In the genomic region with DNA sequence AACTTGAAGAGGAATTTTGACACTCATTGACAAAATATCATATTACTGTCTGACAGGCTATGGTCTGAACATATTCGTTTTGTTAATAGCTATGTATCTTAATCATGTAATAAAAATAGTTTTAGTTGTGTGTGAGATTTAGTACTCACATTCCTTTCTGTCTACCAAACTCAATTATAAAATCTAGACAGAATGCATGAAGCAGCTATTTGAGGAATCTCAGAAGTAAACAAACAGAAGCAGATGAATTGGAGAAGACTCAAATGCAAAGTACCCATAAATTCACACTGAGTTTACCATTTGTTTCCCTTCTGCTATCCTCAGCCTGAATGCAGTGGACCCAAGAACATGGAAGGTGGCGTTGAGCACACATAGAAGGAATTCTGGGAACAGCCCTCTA, we compare ENCODE assay signal across 21 cellular contexts.
"Had no signal": no experiment of that assay in that cellular context is flagged by ENCODE, and none has a peak within 500 bp of the region (broad histone marks: within the 10 kb centered on the region; RNA-seq: fewer than 3 reads in every experiment).

No MANE protein-coding gene starts in this region.

- H3K9me3 Mint-ChIP-seq: nephron progenitor cell; stimulated activated naive B cell treated with anti-CD40 and anti-IgM and Interleukin-4, amounts not matched to agents 10 μg/mL and 1 μg/mL and 100 μg/mL, for 72 hours; stimulated activated naive CD8-positive, alpha-beta T cell treated with anti-CD3 and anti-CD28 coated beads, Interleukin-15, amount 100 ng/mL, for 72 hours had no signal

- H3K4me1 ChIP-seq: gastroesophageal sphincter, parathyroid adenoma, prostate gland, right lobe of liver, transverse colon had no signal

- H2AFZ ChIP-seq: parathyroid adenoma had no signal

- H3K4me3 ChIP-seq: gastroesophageal sphincter, lung, prostate gland, right lobe of liver, thoracic aorta, transverse colon had no signal

- H3K9ac ChIP-seq: parathyroid adenoma had no signal

- H3K36me3 Mint-ChIP-seq: immature natural killer cell; naive thymus-derived CD4-positive, alpha-beta T cell; stimulated activated naive B cell treated with anti-CD40 and anti-IgM and Interleukin-4, amounts not matched to agents 10 μg/mL and 1 μg/mL and 100 μg/mL, for 72 hours had no signal

- H3K9me3 ChIP-seq: gastroesophageal sphincter, prostate gland, right lobe of liver, thoracic aorta, transverse colon had no signal

- H3K36me3 ChIP-seq: gastroesophageal sphincter, prostate gland, right lobe of liver, thoracic aorta, transverse colon had no signal

- H3K4me1 Mint-ChIP-seq: immature natural killer cell; naive thymus-derived CD4-positive, alpha-beta T cell; nephron progenitor cell; stimulated activated naive B cell treated with anti-CD40 and anti-IgM and Interleukin-4, amounts not matched to agents 10 μg/mL and 1 μg/mL and 100 μg/mL, for 72 hours; stimulated activated naive CD8-positive, alpha-beta T cell treated with anti-CD3 and anti-CD28 coated beads, Interleukin-15, amount 100 ng/mL, for 72 hours had no signal

- H3K27me3 Mint-ChIP-seq: naive thymus-derived CD4-positive, alpha-beta T cell; stimulated activated naive B cell treated with anti-CD40 and anti-IgM and Interleukin-4, amounts not matched to agents 10 μg/mL and 1 μg/mL and 100 μg/mL, for 72 hours; stimulated activated naive CD8-positive, alpha-beta T cell treated with anti-CD3 and anti-CD28 coated beads, Interleukin-15, amount 100 ng/mL, for 72 hours had no signal

- H3K4me3 Mint-ChIP-seq: immature natural killer cell; naive thymus-derived CD4-positive, alpha-beta T cell; nephron progenitor cell; stimulated activated naive B cell treated with anti-CD40 and anti-IgM and Interleukin-4, amounts not matched to agents 10 μg/mL and 1 μg/mL and 100 μg/mL, for 72 hours; stimulated activated naive CD8-positive, alpha-beta T cell treated with anti-CD3 and anti-CD28 coated beads, Interleukin-15, amount 100 ng/mL, for 72 hours had no signal

- H3K27ac Mint-ChIP-seq: immature natural killer cell; naive thymus-derived CD4-positive, alpha-beta T cell; nephron progenitor cell; stimulated activated naive B cell treated with anti-CD40 and anti-IgM and Interleukin-4, amounts not matched to agents 10 μg/mL and 1 μg/mL and 100 μg/mL, for 72 hours; stimulated activated naive CD8-positive, alpha-beta T cell treated with anti-CD3 and anti-CD28 coated beads, Interleukin-15, amount 100 ng/mL, for 72 hours had no signal

- H3K27me3 ChIP-seq: gastroesophageal sphincter, right lobe of liver, transverse colon had no signal

- DNase-seq: cortex of kidney; effector memory CD4-positive, alpha-beta T cell; foreskin fibroblast; glutamatergic neuron; immature natural killer cell; left ventricle myocardium superior; mesendoderm; naive thymus-derived CD4-positive, alpha-beta T cell; nephron progenitor cell; retina; right lobe of liver; stimulated activated CD4-positive, alpha-beta T cell treated with anti-CD3 and anti-CD28 coated beads, Interleukin-2, amount 100 ng/mL, for 24 hours; stimulated activated CD4-positive, alpha-beta T cell treated with anti-CD3 and anti-CD28 coated beads, Interleukin-4, amount 100 ng/mL, for 4 hours; stimulated activated naive B cell treated with anti-CD40 and anti-IgM and Interleukin-4, amounts not matched to agents 10 μg/mL and 1 μg/mL and 100 μg/mL, for 72 hours; stimulated activated naive CD8-positive, alpha-beta T cell treated with anti-CD3 and anti-CD28 coated beads, Interleukin-15, amount 100 ng/mL, for 72 hours; transverse colon had no signal

- H3K27ac ChIP-seq: gastroesophageal sphincter, parathyroid adenoma, prostate gland, right lobe of liver, thoracic aorta, transverse colon had no signal
